ENCODE assay signal across 8 cellular contexts in the genomic region with DNA sequence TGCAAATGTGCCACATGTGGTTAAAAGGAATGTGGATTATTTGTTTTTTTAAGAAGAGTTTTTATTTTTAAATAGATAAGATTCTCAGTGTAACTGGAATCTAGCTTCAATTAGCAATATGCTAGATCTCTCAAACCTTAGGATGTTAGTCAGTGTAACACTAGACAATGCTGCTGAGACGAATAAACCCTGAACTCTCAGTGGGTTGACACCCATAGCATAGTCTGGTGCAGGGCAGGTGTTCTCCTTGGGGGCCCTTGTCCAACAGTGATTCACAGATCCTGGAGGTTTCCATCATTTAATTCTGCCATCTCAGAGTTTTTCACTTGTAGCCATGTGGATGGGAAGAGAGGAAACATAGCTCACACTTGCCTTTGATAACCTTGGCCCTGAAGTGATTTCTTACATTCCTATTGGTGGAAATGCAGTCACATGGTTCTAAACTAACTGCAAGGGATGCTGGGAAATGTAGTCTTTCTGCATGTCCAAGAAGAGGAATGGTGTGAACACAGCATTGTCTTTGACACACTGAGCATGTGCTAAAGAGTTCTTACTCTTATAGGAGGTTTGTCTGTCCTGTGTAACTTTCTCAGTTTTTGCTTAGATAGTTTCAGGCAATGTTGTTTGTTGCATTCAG.
DNase-seq lines count a peak whose midpoint lies in the region; FAIRE-seq and TF ChIP-seq lines count a peak whose summit lies in the region.
"Not testable (repeated sequence)": the region's sequence is repeated elsewhere in the genome, so short reads cannot be mapped to it uniquely, and the experiment has no call there.

No MANE protein-coding gene starts in this region.

- H3K4me3 ChIP-seq in LNCaP clone FGC (ENCODE audit: low read depth, low read length); SJCRH30; bronchial epithelial cell (ENCODE audit: low read depth, low read length): not testable (repeated sequence)

- H3K36me3 ChIP-seq in SJCRH30; bronchial epithelial cell (ENCODE audit: control insufficient read depth, insufficient read depth, low read length): not testable (repeated sequence)

- not testable (repeated sequence) for TF ChIP-seq CTCF in GM20000 (IDR thresholded peaks at IDR 0.05; ENCODE audit: extremely low read depth, missing control alignments); LNCaP clone FGC (IDR thresholded peaks at IDR 0.05; ENCODE audit: control insufficient read depth, extremely low read depth, insufficient read depth); bronchial epithelial cell (IDR thresholded peaks at IDR 0.05; ENCODE audit: insufficient read depth, low read length, severe bottlenecking)

- not testable (repeated sequence) for H3K9me3 ChIP-seq in SJCRH30 (replicated peaks)

- H3K27ac ChIP-seq in SJCRH30: not testable (repeated sequence)

- peak; percentile 34 for DNase-seq in COLO829 (ENCODE audit: low spot score)
- peak; percentile 45 for DNase-seq in GM20000 (ENCODE audit: low spot score)
- peak; percentile 21 for DNase-seq in LNCaP clone FGC (ENCODE audit: low read depth)
- DNase-seq in NCI-H748 (lab: John Stamatoyannopoulos, UW; ENCODE audit: unreplicated experiment): peak; percentile 10
- peak; percentile 13 to 67 for DNase-seq in SJCRH30
- DNase-seq in bronchial epithelial cell (ENCODE audit: low read depth): peak; percentile 40
- DNase-seq in iPS DF 4.7 (ENCODE audit: extremely low read depth, low spot score): peak; percentile 66
- DNase-seq in putamen (ENCODE audit: low spot score): peak; percentile 12

- H3K27me3 ChIP-seq in SJCRH30; bronchial epithelial cell (ENCODE audit: control insufficient read depth, insufficient read depth, low read length): not testable (repeated sequence)

- not testable (repeated sequence) for FAIRE-seq in bronchial epithelial cell (lab: Jason Lieb, UNC)

- H3K4me1 ChIP-seq in SJCRH30: not testable (repeated sequence)

Comparison
In these comparisons a context has a peak if more than half of its experiments do, and no peak if none do; other contexts are left out.
1. DNase-seq: peak in every context shown above with its lines; median percentile 66 in iPS DF 4.7; 45 in GM20000; 40 in SJCRH30; 40 in bronchial epithelial cell; 34 in COLO829; 21 in LNCaP clone FGC; 12 in putamen; 10 in NCI-H748.